Comparison of ENCODE assay signal across 8 cellular contexts in genomic region chr2:138787053-138787666, GRCh38. TPM values are rescaled to one million over a fixed set of nuclear protein-coding genes. Genes with fewer than 3 reads are reported as not detected.
A peak's percentile ranks its signal among the peaks of the same experiment; 100 is the strongest.
DNase-seq lines count a peak whose midpoint lies in the region; ATAC-seq, FAIRE-seq and TF ChIP-seq lines count a peak whose summit lies in the region.

No MANE protein-coding gene starts in this region.

- peaks cover 36% of the 10 kb centered on the region for H3K27me3 Mint-ChIP-seq in activated CD4-positive, alpha-beta T cell treated with anti-CD3 and anti-CD28 coated beads, Interleukin-2, amount 10 ng/mL, durations not matched to agents 7 days and 5 days

- H3K9me3 ChIP-seq in RWPE2 (ENCODE audit: severe bottlenecking) = no peaks in the 10 kb centered on the region
- no peaks in the 10 kb centered on the region for H3K9me3 ChIP-seq in small intestine (ENCODE audit: control insufficient read depth, low read depth)

- no peak overlapping the region for H3K27ac Mint-ChIP-seq in activated CD4-positive, alpha-beta T cell treated with anti-CD3 and anti-CD28 coated beads, Interleukin-2, amount 10 ng/mL, durations not matched to agents 7 days and 5 days

- POLR2A ChIA-PET in activated CD4-positive, alpha-beta T cell treated with anti-CD3 and anti-CD28 coated beads, Interleukin-2, amount 10 ng/mL, durations not matched to agents 7 days and 5 days (lab: Charles Lee) = no interaction called here

- no peak for FAIRE-seq in small intestine (lab: Jason Lieb, UNC)

- ATAC-seq in HG03565 (IDR thresholded peaks at IDR 0.05; ENCODE audit: unreplicated experiment) (peak; percentile 50), RWPE2 (ENCODE audit: low read depth) (no peak), GM19395 (IDR thresholded peaks at IDR 0.05; ENCODE audit: unreplicated experiment) (no peak), GM18517 (IDR thresholded peaks at IDR 0.05; ENCODE audit: unreplicated experiment) (no peak)

- no peak overlapping the region for H3K4me3 Mint-ChIP-seq in activated CD4-positive, alpha-beta T cell treated with anti-CD3 and anti-CD28 coated beads, Interleukin-2, amount 10 ng/mL, durations not matched to agents 7 days and 5 days

- H3K27me3 ChIP-seq in RWPE2 (ENCODE audit: insufficient read depth, poor library complexity, severe bottlenecking) = peaks cover 13% of the 10 kb centered on the region
- no peaks in the 10 kb centered on the region for H3K27me3 ChIP-seq in small intestine (ENCODE audit: control insufficient read depth in 2 of 2, insufficient read depth in 2 of 2, low read length in 2 of 2)

- CTCF ChIA-PET in activated CD4-positive, alpha-beta T cell treated with anti-CD3 and anti-CD28 coated beads, Interleukin-2, amount 10 ng/mL, durations not matched to agents 7 days and 5 days (lab: Charles Lee) = no interaction called here

- no peaks in the 10 kb centered on the region for H3K9me3 Mint-ChIP-seq in activated CD4-positive, alpha-beta T cell treated with anti-CD3 and anti-CD28 coated beads, Interleukin-2, amount 10 ng/mL, durations not matched to agents 7 days and 5 days

- TF ChIP-seq CTCF in RWPE2 (IDR thresholded peaks at IDR 0.05; ENCODE audit: poor library complexity, severe bottlenecking) = peak; percentile 84

- H3K36me3 Mint-ChIP-seq in activated CD4-positive, alpha-beta T cell treated with anti-CD3 and anti-CD28 coated beads, Interleukin-2, amount 10 ng/mL, durations not matched to agents 7 days and 5 days (ENCODE audit: low read depth) = no peaks in the 10 kb centered on the region

- H3K27ac ChIP-seq in RWPE2 (ENCODE audit: poor library complexity, severe bottlenecking) (no peak overlapping the region), small intestine (ENCODE audit: low read depth in 1 of 2, low read length in 1 of 2) (no peak overlapping the region)

- no peaks in the 10 kb centered on the region for H3K4me1 ChIP-seq in RWPE2 (ENCODE audit: insufficient read depth, poor library complexity, severe bottlenecking)
- H3K4me1 ChIP-seq in small intestine (ENCODE audit: control insufficient read depth in 2 of 2, insufficient read depth in 1 of 2, low read depth in 1 of 2, low read length in 1 of 2) = no peaks in the 10 kb centered on the region

- no peaks in the 10 kb centered on the region for H3K4me1 Mint-ChIP-seq in activated CD4-positive, alpha-beta T cell treated with anti-CD3 and anti-CD28 coated beads, Interleukin-2, amount 10 ng/mL, durations not matched to agents 7 days and 5 days

- DNase-seq in activated CD4-positive, alpha-beta T cell treated with anti-CD3 and anti-CD28 coated beads, Interleukin-2, amount 10 ng/mL, durations not matched to agents 7 days and 5 days = peak; percentile 8
- no peak for DNase-seq in activated CD4-positive, alpha-beta T cell treated with anti-CD3 and anti-CD28 coated beads for 1 hour
- DNase-seq in RWPE2 (ENCODE audit: low spot score) (no peak), fibroblast of the conjunctiva (ENCODE audit: low read depth) (peak; percentile 18), small intestine (peak; percentile 18)

- H3K36me3 ChIP-seq in RWPE2 (ENCODE audit: low read depth) (no peaks in the 10 kb centered on the region), small intestine (ENCODE audit: control insufficient read depth in 2 of 2, insufficient read depth in 2 of 2, low read length in 2 of 2) (no peaks in the 10 kb centered on the region)

- H3K4me3 ChIP-seq in RWPE2 (ENCODE audit: severe bottlenecking) = no peak overlapping the region
- H3K4me3 ChIP-seq in small intestine (ENCODE audit: low read depth in 1 of 2, low read length in 2 of 2) = no peak overlapping the region

- 23 to 29% (median 27%) methylated on average over 2 of the region's 2 CpGs for WGBS in small intestine, 3 donors

RNA-seq across cellular contexts. Expression of gene NXPH2, which starts 7.0 kb away (rescaled TPM):
- not detected for total RNA-seq in activated CD4-positive, alpha-beta T cell treated with anti-CD3 and anti-CD28 coated beads, Interleukin-2, amount 10 ng/mL, durations not matched to agents 7 days and 5 days
- polyA plus RNA-seq in small intestine = under 1 TPM in 1 of 3 donors, not detected in 2; 0.24 TPM

Comparison
In these comparisons a context has a peak if more than half of its experiments do, and no peak if none do; other contexts are left out.
1. DNase-seq: peak in activated CD4-positive, alpha-beta T cell treated with anti-CD3 and anti-CD28 coated beads, Interleukin-2, amount 10 ng/mL, durations not matched to agents 7 days and 5 days (single experiment), fibroblast of the conjunctiva (single experiment) and small intestine (single experiment); none in activated CD4-positive, alpha-beta T cell treated with anti-CD3 and anti-CD28 coated beads for 1 hour (single experiment) and RWPE2 (single experiment).